ENCODE assay signal across 7 cellular contexts in the genomic region with DNA sequence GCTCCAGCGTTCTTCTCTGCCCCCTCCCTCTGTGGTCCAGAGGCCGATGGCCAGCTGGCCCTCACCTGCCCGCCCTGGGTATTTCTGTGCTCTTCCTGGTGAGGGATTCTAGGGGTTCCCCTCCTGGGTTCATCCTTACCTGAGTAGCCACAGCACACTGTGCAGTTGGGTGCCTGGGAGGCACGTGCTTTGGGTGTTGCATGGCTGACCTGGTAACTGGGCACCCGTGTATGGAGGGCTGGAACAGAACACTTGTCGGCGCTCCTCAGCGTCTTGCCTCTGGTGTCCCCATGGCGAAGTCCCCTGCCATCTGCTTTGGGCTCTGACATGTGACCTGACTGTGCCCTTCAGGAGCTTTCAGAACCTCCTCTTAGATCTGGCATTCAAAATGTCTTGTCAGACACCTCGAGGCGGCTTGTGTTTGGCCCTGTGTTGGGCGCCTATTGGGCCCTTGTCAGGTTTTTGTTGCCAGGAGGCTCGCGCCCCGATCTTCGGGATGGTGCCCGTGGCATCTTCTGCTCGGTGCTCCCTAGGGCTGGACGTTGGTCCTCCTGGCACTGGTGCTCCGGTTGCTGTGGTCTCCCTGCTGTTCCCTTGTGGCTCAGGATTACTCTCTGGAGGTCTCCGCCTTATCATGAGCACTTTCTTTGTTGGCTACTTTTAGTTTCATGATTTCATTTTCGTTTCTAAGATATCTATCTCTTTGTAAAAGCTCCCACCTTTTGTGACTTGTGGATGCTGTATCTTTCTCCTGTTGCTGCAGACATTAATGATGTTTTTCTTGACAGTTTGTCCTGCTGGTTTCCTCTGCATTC. TPM values are rescaled to one million over a fixed set of nuclear protein-coding genes. Genes with fewer than 3 reads are reported as not detected.
A peak's percentile ranks its signal among the peaks of the same experiment; 100 is the strongest.
DNase-seq lines count a peak whose midpoint lies in the region; ATAC-seq and TF ChIP-seq lines count a peak whose summit lies in the region.

No MANE protein-coding gene starts in this region.

- H2AK5ac ChIP-seq in IMR-90 (ENCODE audit: low read depth, low read length): peak overlapping the region; percentile 60

- in situ Hi-C loops in IMR-90 (cut with MboI; ENCODE audit: low sequenced_read_pairs): no loop called here

- CTCF ChIA-PET in IMR-90 (lab: Yijun Ruan, JAX): no interaction called here

- H4K5ac ChIP-seq in IMR-90 (ENCODE audit: low read depth, low read length): no peak overlapping the region

- no peak overlapping the region; a peak in 1 of 4 replicates for H4K8ac ChIP-seq in IMR-90 (ENCODE audit: low read depth in 2 of 2, low read length in 2 of 2)

- no peak overlapping the region for H2BK20ac ChIP-seq in IMR-90 (ENCODE audit: low read depth, low read length)

- intact Hi-C loops in IMR-90 (cut with micrococcal nuclease): no loop called here

- no peak overlapping the region; the same call in 1 of the 2 replicates for H3K27ac ChIP-seq in IMR-90 (ENCODE audit: insufficient read depth, low read length)
- peak overlapping the region; percentile 81 for H3K27ac ChIP-seq in adipose tissue (ENCODE audit: low read depth, low read length)
- H3K27ac ChIP-seq in layer of hippocampus (ENCODE audit: low read depth, low read length): peak overlapping the region; percentile 76
- peak overlapping the region; percentile 90 for H3K27ac ChIP-seq in subcutaneous abdominal adipose tissue (ENCODE audit: low read depth, low read length)

- DNase-seq in IMR-90 (no peak), occipital lobe (lab: John Stamatoyannopoulos, UW) (no peak), cerebellum (ENCODE audit: low spot score) (no peak)

- H3K27me3 ChIP-seq in IMR-90 (ENCODE audit: control insufficient read depth, insufficient read depth, low read length) (no peaks in the 10 kb centered on the region), layer of hippocampus (ENCODE audit: control insufficient read depth, insufficient read depth, low read length) (no peaks in the 10 kb centered on the region), subcutaneous abdominal adipose tissue (ENCODE audit: control insufficient read depth in 5 of 5, insufficient read depth in 4 of 5, low read length in 5 of 5) (no peaks in the 10 kb centered on the region)

- no peak overlapping the region for H2BK15ac ChIP-seq in IMR-90 (ENCODE audit: low read depth, low read length)

- no peak overlapping the region for H2BK5ac ChIP-seq in IMR-90 (ENCODE audit: low read depth, low read length, poor library complexity, severe bottlenecking)

- no peak overlapping the region for H3K4me2 ChIP-seq in IMR-90 (ENCODE audit: low read depth, low read length)

- peaks cover 15% of the 10 kb centered on the region; the same call in 1 of the 2 replicates for H3K36me3 ChIP-seq in IMR-90 (ENCODE audit: control insufficient read depth, insufficient read depth, low read length)
- H3K36me3 ChIP-seq in subcutaneous abdominal adipose tissue (ENCODE audit: control insufficient read depth in 5 of 5, insufficient read depth in 5 of 5, low read length in 5 of 5): peaks cover 0 to 19% (median 7%) of the 10 kb centered on the region in 5 donors

- H4K91ac ChIP-seq in IMR-90 (ENCODE audit: insufficient read depth, low read depth, low read length): no peak overlapping the region

- TF ChIP-seq RAD21 in IMR-90 (IDR thresholded peaks at IDR 0.05; ENCODE audit: low read length): no peak

- no peak overlapping the region for H3K4me3 ChIP-seq in IMR-90 (ENCODE audit: insufficient read depth, low read depth, low read length)
- no peak overlapping the region for H3K4me3 ChIP-seq in subcutaneous abdominal adipose tissue (ENCODE audit: low read depth in 1 of 5, low read length in 5 of 5)

- 100% methylated on average over 2 of the region's 22 CpGs; no CpG with 5 or more reads in 1 of the 2 experiments for WGBS in IMR-90 (ENCODE audit: extremely low coverage in 2 of 2, insufficient read length in 1 of 2), 2 experiments
- WGBS in adipose tissue, 3 donors: 85 to 90% (median 90%) methylated on average over 22 of the region's 22 CpGs

- peak overlapping the region; percentile 15 for H2AK9ac ChIP-seq in IMR-90 (replicated peaks; ENCODE audit: low read depth, low read length, poor library complexity)

- H4K20me1 ChIP-seq in IMR-90 (ENCODE audit: insufficient read depth, low read length): peaks cover 100% of the 10 kb centered on the region

- H3K9me1 ChIP-seq in IMR-90 (ENCODE audit: insufficient read depth, low read length): peaks cover 44% of the 10 kb centered on the region

- TF ChIP-seq POLR2A in IMR-90 (IDR thresholded peaks at IDR 0.05; ENCODE audit: low read depth, low read length): no peak

- 0 out of 2 replicates have a peak overlapping the region, but pooled peaks have one; percentile 41 for H3K14ac ChIP-seq in IMR-90 (replicated peaks; ENCODE audit: low read depth, low read length)

- H3K9me3 ChIP-seq in IMR-90 (ENCODE audit: control insufficient read depth, insufficient read depth, low read length) (no peaks in the 10 kb centered on the region), subcutaneous abdominal adipose tissue (ENCODE audit: control insufficient read depth in 5 of 5, low read length in 5 of 5) (peaks cover 0 to 19% (median 0%) of the 10 kb centered on the region in 5 donors)

- no peak for TF ChIP-seq CTCF in IMR-90 (conservative IDR thresholded peaks at IDR 0.05; ENCODE audit: low read depth, low read length)

- dilution Hi-C loops in IMR-90 (cut with HindIII; ENCODE audit: low sequenced_read_pairs, unreplicated experiment): no loop called here

- H3K56ac ChIP-seq in IMR-90 (ENCODE audit: extremely low read depth, insufficient read depth, low read length): no peak overlapping the region

- peaks cover 10% of the 10 kb centered on the region; the same call in 1 of the 2 replicates for H3K4me1 ChIP-seq in IMR-90 (ENCODE audit: control insufficient read depth, insufficient read depth, low read length)
- peaks cover 6 to 93% (median 64%) of the 10 kb centered on the region in 5 donors for H3K4me1 ChIP-seq in subcutaneous abdominal adipose tissue (ENCODE audit: control insufficient read depth in 5 of 5, insufficient read depth in 5 of 5, low read length in 5 of 5)

- no peak overlapping the region for H2AFZ ChIP-seq in IMR-90 (replicated peaks; ENCODE audit: low read length, poor library complexity)

- H3K9ac ChIP-seq in IMR-90 (ENCODE audit: low read depth, low read length) (no peak overlapping the region), subcutaneous abdominal adipose tissue (ENCODE audit: low read length in 5 of 5) (peak overlapping the region in 1 of 5 donors; percentile 1)

- ATAC-seq in IMR-90 (ENCODE audit: low read depth): no peak
- no peak for ATAC-seq in GM18868 (IDR thresholded peaks at IDR 0.05; ENCODE audit: unreplicated experiment)

- peaks cover 15 to 63% of the 10 kb centered on the region in 2 experiments for H3K79me1 ChIP-seq in IMR-90 (ENCODE audit: low read depth in 1 of 2, low read length in 2 of 2)

- BruUV-seq in IMR-90 (replicated peaks; lab: Mats Ljungman, UMichigan): no TSS peak

- H2BK120ac ChIP-seq in IMR-90 (ENCODE audit: low read depth, low read length): no peak overlapping the region

- POLR2A ChIA-PET in IMR-90 (lab: Charles Lee; ENCODE audit: unreplicated experiment): no interaction called here

- no peak overlapping the region; the same call in 1 of the 2 replicates for H3K4ac ChIP-seq in IMR-90 (ENCODE audit: low read depth, low read length)

- no peak overlapping the region for H3K23ac ChIP-seq in IMR-90 (ENCODE audit: low read depth, low read length)

- no peak overlapping the region for H3K18ac ChIP-seq in IMR-90 (ENCODE audit: low read depth, low read length)

TF ChIP-seq in IMR-90, 13 proteins besides CTCF, POLR2A, EP300 and RAD21:
- no peak for TF ChIP-seq MXI1 (IDR thresholded peaks at IDR 0.05; ENCODE audit: borderline replicate concordance, low read depth, low read length)
- no peak for TF ChIP-seq MAZ (IDR thresholded peaks at IDR 0.05; ENCODE audit: borderline replicate concordance, low read depth, low read length)
- TF ChIP-seq, protein P1, sequence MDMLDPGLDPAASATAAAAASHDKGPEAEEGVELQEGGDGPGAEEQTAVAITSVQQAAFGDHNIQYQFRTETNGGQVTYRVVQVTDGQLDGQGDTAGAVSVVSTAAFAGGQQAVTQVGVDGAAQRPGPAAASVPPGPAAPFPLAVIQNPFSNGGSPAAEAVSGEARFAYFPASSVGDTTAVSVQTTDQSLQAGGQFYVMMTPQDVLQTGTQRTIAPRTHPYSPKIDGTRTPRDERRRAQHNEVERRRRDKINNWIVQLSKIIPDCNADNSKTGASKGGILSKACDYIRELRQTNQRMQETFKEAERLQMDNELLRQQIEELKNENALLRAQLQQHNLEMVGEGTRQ (IDR thresholded peaks at IDR 0.05; ENCODE audit: low read depth, low read length): no peak
- no peak for TF ChIP-seq MAFK (IDR thresholded peaks at IDR 0.05; ENCODE audit: low read depth, low read length)
- no peak for TF ChIP-seq SMC3 (IDR thresholded peaks at IDR 0.05; ENCODE audit: low read depth, low read length)
- no peak for TF ChIP-seq RCOR1 (IDR thresholded peaks at IDR 0.05; ENCODE audit: insufficient replicate concordance, low read length)
- no peak for TF ChIP-seq CEBPB (IDR thresholded peaks at IDR 0.05; ENCODE audit: low read depth, low read length)
- TF ChIP-seq, protein P2, sequence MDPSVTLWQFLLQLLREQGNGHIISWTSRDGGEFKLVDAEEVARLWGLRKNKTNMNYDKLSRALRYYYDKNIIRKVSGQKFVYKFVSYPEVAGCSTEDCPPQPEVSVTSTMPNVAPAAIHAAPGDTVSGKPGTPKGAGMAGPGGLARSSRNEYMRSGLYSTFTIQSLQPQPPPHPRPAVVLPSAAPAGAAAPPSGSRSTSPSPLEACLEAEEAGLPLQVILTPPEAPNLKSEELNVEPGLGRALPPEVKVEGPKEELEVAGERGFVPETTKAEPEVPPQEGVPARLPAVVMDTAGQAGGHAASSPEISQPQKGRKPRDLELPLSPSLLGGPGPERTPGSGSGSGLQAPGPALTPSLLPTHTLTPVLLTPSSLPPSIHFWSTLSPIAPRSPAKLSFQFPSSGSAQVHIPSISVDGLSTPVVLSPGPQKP (IDR thresholded peaks at IDR 0.05; ENCODE audit: borderline replicate concordance, low read depth, low read length): no peak
- TF ChIP-seq BHLHE40 (IDR thresholded peaks at IDR 0.05; ENCODE audit: low read depth, low read length): no peak
- TF ChIP-seq RFX5 (IDR thresholded peaks at IDR 0.05; ENCODE audit: low read depth, low read length): no peak
- TF ChIP-seq CHD1 (IDR thresholded peaks at IDR 0.05; ENCODE audit: low read depth, low read length): no peak
- no peak for TF ChIP-seq FOS (IDR thresholded peaks at IDR 0.05; ENCODE audit: low read depth, low read length)
- TF ChIP-seq NFE2L2 (IDR thresholded peaks at IDR 0.05; ENCODE audit: low read depth, low read length): no peak

RNA-seq across cellular contexts. Expression of a gene that starts 28.5 kb away (rescaled TPM):
- total RNA-seq in IMR-90 (2012; rRNA removed): 2.3 and 3.9 TPM in 2 replicates
- 20.1 and 20.8 TPM in 2 replicates for polyA plus RNA-seq in IMR-90 (2012; rRNA removed)
- polyA plus RNA-seq in IMR-90 (2012; cell fraction: cytosol; rRNA removed): 13.7 and 20.7 TPM in 2 replicates
- 42.1 and 52.9 TPM in 2 replicates for polyA plus RNA-seq in IMR-90 (2012; cell fraction: nucleus; rRNA removed; ENCODE audit: low replicate concordance)
- 10 to 100 TPM in 2 of 3 donors, 1 to 10 TPM in 1; 9.5 to 69.2 (median 36.3) TPM for polyA plus RNA-seq in adipose tissue
- 19.3 TPM for total RNA-seq in occipital lobe
- total RNA-seq in cerebellum: 23.4 TPM
